8 cellular contexts compared by ENCODE assay signal in the genomic region with DNA sequence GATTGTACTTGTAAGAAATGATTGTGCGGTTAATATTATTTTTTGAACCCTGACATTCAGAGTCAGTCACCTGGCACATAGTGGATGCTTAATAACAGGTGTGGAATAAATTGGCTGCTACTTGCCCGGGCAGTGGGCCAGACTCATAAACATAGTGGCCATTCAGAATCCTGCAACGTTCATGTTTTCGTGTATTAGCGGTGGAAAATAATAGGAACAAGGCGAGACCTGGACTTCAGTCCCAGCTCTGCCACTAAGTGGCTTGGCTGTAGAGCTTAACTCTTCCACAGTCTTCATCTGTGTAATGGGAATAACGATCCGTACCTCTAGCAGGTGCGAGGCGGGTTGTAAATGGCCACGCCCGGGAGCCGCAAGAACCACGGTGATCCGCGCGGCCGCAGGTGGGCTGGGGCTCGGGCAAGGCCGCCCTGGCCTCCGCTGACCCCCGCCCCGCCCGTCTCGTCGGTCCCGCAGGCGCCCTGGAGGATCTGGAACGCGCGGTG. TPM values are rescaled to one million over a fixed set of nuclear protein-coding genes. Genes with fewer than 3 reads are reported as not detected.
DNase-seq lines count a peak whose midpoint lies in the region; ATAC-seq and TF ChIP-seq lines count a peak whose summit lies in the region.

No MANE protein-coding gene starts in this region.

- H3K27me3 ChIP-seq in DND-41 (ENCODE audit: insufficient read depth, low read length, poor library complexity) (peaks cover 6% of the 10 kb centered on the region), iPS-15b (ENCODE audit: control insufficient read depth, insufficient read depth, low read length) (no peaks in the 10 kb centered on the region), spleen (replicated peaks in 1 of 7) (peaks cover 0 to 10% (median 0%) of the 10 kb centered on the region in 7 donors)

- H3K4me3 ChIP-seq in DND-41 (ENCODE audit: low read depth in 1 of 2, low read length in 2 of 2) (peak overlapping the region; percentile 50 to 67; a peak in 3 of 4 replicates), iPS-15b (ENCODE audit: low read depth, low read length) (peak overlapping the region; percentile 100), spleen (peak overlapping the region; percentile 80 to 98 (median 92))

- DNase-seq in DND-41 (no peak), spleen (no peak), dedifferentiated amniotic fluid mesenchymal stem cell (ENCODE audit: extremely low spot score) (no peak)
- DNase-seq in activated T-cell treated with anti-CD3 and anti-CD28 coated beads, Interleukin-2, amount 50 U/mL, for 72 hours: no peak

- peaks cover 37% of the 10 kb centered on the region for H3K4me1 ChIP-seq in DND-41 (ENCODE audit: insufficient read depth, low read length)
- H3K4me1 ChIP-seq in iPS-15b (ENCODE audit: control insufficient read depth, insufficient read depth, low read length): peaks cover 13% of the 10 kb centered on the region
- H3K4me1 ChIP-seq in spleen: peaks cover 8 to 45% (median 26%) of the 10 kb centered on the region in 6 donors

- intact Hi-C loops in spleen (cut with DNase I; ENCODE audit: low total_unique reads): no loop called here

- H2AFZ ChIP-seq in DND-41 (ENCODE audit: low read depth, low read length): peak overlapping the region; percentile 51

- no peak for TF ChIP-seq POLR2A in spleen (IDR thresholded peaks at IDR 0.05)

- H3K27ac ChIP-seq in DND-41 (ENCODE audit: low read length) (no peak overlapping the region; the same call in 1 of the 2 replicates), KOPT-K1 (ENCODE audit: low read depth, low read length, poor library complexity, severe bottlenecking) (peak overlapping the region; percentile 52), spleen (peak overlapping the region in 7 of 8 donors; percentile 54 to 80 (median 73))

- no peaks in the 10 kb centered on the region for H3K9me3 Mint-ChIP-seq in activated T-cell treated with anti-CD3 and anti-CD28 coated beads, Interleukin-2, amount 50 U/mL, for 72 hours

- peaks cover 29% of the 10 kb centered on the region for H3K4me1 Mint-ChIP-seq in activated T-cell treated with anti-CD3 and anti-CD28 coated beads, Interleukin-2, amount 50 U/mL, for 72 hours (ENCODE audit: low read depth)

- ATAC-seq in DND-41 (ENCODE audit: insufficient read depth, low read depth) (no peak), HG02642 (IDR thresholded peaks at IDR 0.05; ENCODE audit: poor library complexity, unreplicated experiment) (no peak), HG02610 (IDR thresholded peaks at IDR 0.05; ENCODE audit: unreplicated experiment) (no peak)
- no peak for ATAC-seq in activated T-cell treated with anti-CD3 and anti-CD28 coated beads, Interleukin-2, amount 50 U/mL, for 72 hours (replicated peaks in 1 of 2)

- 0 out of 2 replicates have a peak, but pooled peaks cover 4% of the 10 kb centered on the region for H4K20me1 ChIP-seq in DND-41 (ENCODE audit: insufficient read depth, low read length)

- no peak for TF ChIP-seq CTCF in DND-41 (IDR thresholded peaks at IDR 0.05; ENCODE audit: borderline replicate concordance, extremely low read depth, low read length, poor library complexity, severe bottlenecking)
- no peak for TF ChIP-seq CTCF in spleen (IDR thresholded peaks at IDR 0.05 in 8 of 11, conservative IDR thresholded peaks at IDR 0.05 in 3 of 11)

- peak overlapping the region; percentile 95 for H3K27ac Mint-ChIP-seq in activated T-cell treated with anti-CD3 and anti-CD28 coated beads, Interleukin-2, amount 50 U/mL, for 72 hours

- H3K27me3 Mint-ChIP-seq in activated T-cell treated with anti-CD3 and anti-CD28 coated beads, Interleukin-2, amount 50 U/mL, for 72 hours (ENCODE audit: low read depth): no peaks in the 10 kb centered on the region

- H3K36me3 ChIP-seq in DND-41 (ENCODE audit: insufficient read depth, low read length): peaks cover under 1% of the 10 kb centered on the region; the same call in 1 of the 2 replicates
- peaks cover 17% of the 10 kb centered on the region for H3K36me3 ChIP-seq in KOPT-K1 (ENCODE audit: insufficient read depth, low read length)
- H3K36me3 ChIP-seq in iPS-15b (ENCODE audit: control insufficient read depth, insufficient read depth, low read length): peaks cover 6% of the 10 kb centered on the region
- peaks cover 0 to 15% (median 3%) of the 10 kb centered on the region in 6 donors for H3K36me3 ChIP-seq in spleen

- H3K79me2 ChIP-seq in DND-41 (ENCODE audit: insufficient read depth, low read length): no peaks in the 10 kb centered on the region

- H3K4me2 ChIP-seq in DND-41 (ENCODE audit: insufficient read depth, low read length): peak overlapping the region; percentile 67

- H3K9me3 ChIP-seq in DND-41 (ENCODE audit: insufficient read depth, low read length, severe bottlenecking) (no peaks in the 10 kb centered on the region), KOPT-K1 (ENCODE audit: insufficient read depth, low read length, poor library complexity, severe bottlenecking) (no peaks in the 10 kb centered on the region), iPS-15b (ENCODE audit: control insufficient read depth, insufficient read depth, low read length) (no peaks in the 10 kb centered on the region), spleen (no peaks in the 10 kb centered on the region)

- H3K36me3 Mint-ChIP-seq in activated T-cell treated with anti-CD3 and anti-CD28 coated beads, Interleukin-2, amount 50 U/mL, for 72 hours (ENCODE audit: insufficient read depth in 2 of 2): peaks cover 0 to 3% of the 10 kb centered on the region in 2 donors

- 5 to 19% (median 6%) methylated on average over 10 to 31 of the region's 31 CpGs for WGBS in spleen, 5 donors

- peak overlapping the region; percentile 93 for H3K4me3 Mint-ChIP-seq in activated T-cell treated with anti-CD3 and anti-CD28 coated beads, Interleukin-2, amount 50 U/mL, for 72 hours

- H3K9ac ChIP-seq in DND-41 (ENCODE audit: low read depth, low read length) (peak overlapping the region; percentile 64), iPS-15b (ENCODE audit: low read depth, low read length) (peak overlapping the region; percentile 71)

RNA-seq across cellular contexts. Expression of a gene that starts 0.8 kb away (rescaled TPM):
- total RNA-seq in activated T-cell treated with anti-CD3 and anti-CD28 coated beads, Interleukin-2, amount 50 U/mL, for 72 hours: 10 to 100 TPM; 18.1 to 18.6 TPM
- 10 to 100 TPM in 5 of 7 donors, 1 to 10 TPM in 2; 8.5 to 23.8 (median 12.6) TPM for total RNA-seq in spleen
- polyA plus RNA-seq in spleen: 1 to 10 TPM; 5.2 to 7.0 (median 6.5) TPM

RNA-seq across cellular contexts. Expression of a gene that starts 3.0 kb away (rescaled TPM):
- total RNA-seq in activated T-cell treated with anti-CD3 and anti-CD28 coated beads, Interleukin-2, amount 50 U/mL, for 72 hours: 1 to 10 TPM in 1 of 2 donors, under 1 TPM in 1; 0.74 to 1.4 TPM
- under 1 TPM in 1 of 7 donors, not detected in 6; 0.97 TPM for total RNA-seq in spleen
- under 1 TPM in 2 of 3 donors, not detected in 1; 0.09 to 0.13 TPM for polyA plus RNA-seq in spleen

RNA-seq across cellular contexts. Expression of a gene that starts 35.5 kb away (rescaled TPM):
- total RNA-seq in activated T-cell treated with anti-CD3 and anti-CD28 coated beads, Interleukin-2, amount 50 U/mL, for 72 hours: 10 to 100 TPM; 20.7 to 32.3 TPM
- 10 to 100 TPM in 6 of 7 donors, 1 to 10 TPM in 1; 10.0 to 21.9 (median 16.9) TPM for total RNA-seq in spleen
- polyA plus RNA-seq in spleen: 10 to 100 TPM; 12.4 to 17.2 (median 13.9) TPM

RNA-seq across cellular contexts. Expression of a gene that starts 42.0 kb away (rescaled TPM):
- 100 to 1,000 TPM; 170 to 180 TPM for total RNA-seq in activated T-cell treated with anti-CD3 and anti-CD28 coated beads, Interleukin-2, amount 50 U/mL, for 72 hours
- 100 to 1,000 TPM in 2 of 7 donors, 10 to 100 TPM in 5; 75.1 to 106 (median 98.8) TPM for total RNA-seq in spleen
- 10 to 100 TPM; 33.8 to 49.9 (median 41.3) TPM for polyA plus RNA-seq in spleen
